Comparison of ENCODE assay signal across 2 cellular contexts in genomic region chr20:35837577-35838195, GRCh38.
A peak's percentile ranks its signal among the peaks of the same experiment; 100 is the strongest.
TF ChIP-seq lines count a peak whose summit lies in the region.

No MANE protein-coding gene starts in this region.

TF ChIP-seq in IMR-90, 13 proteins besides CTCF, POLR2A, EP300 and RAD21:
- TF ChIP-seq ELK1 (IDR thresholded peaks at IDR 0.05; ENCODE audit: borderline replicate concordance, low read depth, low read length) = no peak

TF ChIP-seq in K562, 482 proteins besides CTCF, POLR2A, EP300 and RAD21:
- TF ChIP-seq ZNF583 (CRISPR knock-in tag; IDR thresholded peaks at IDR 0.05) (no peak), SPI1 (IDR thresholded peaks at IDR 0.05; ENCODE audit: borderline replicate concordance, low read depth, low read length) (peak; percentile 73), IFI16 (CRISPR knock-in tag; IDR thresholded peaks at IDR 0.05) (no peak), PTRF (tag; IDR thresholded peaks at IDR 0.05) (no peak), ZNF217 (CRISPR knock-in tag; IDR thresholded peaks at IDR 0.05) (no peak), HDAC6 (IDR thresholded peaks at IDR 0.05; ENCODE audit: low read depth, low read length) (no peak), ZBTB40 (IDR thresholded peaks at IDR 0.05) (peak; percentile 84), ZBTB40 (CRISPR knock-in tag; IDR thresholded peaks at IDR 0.05) (no peak), CREB3 (tag; conservative IDR thresholded peaks at IDR 0.05; ENCODE audit: low read depth) (no peak), VEZF1 (CRISPR knock-in tag; IDR thresholded peaks at IDR 0.05) (no peak), ZNF212 (CRISPR knock-in tag; IDR thresholded peaks at IDR 0.05) (no peak), NFE2 (IDR thresholded peaks at IDR 0.05; ENCODE audit: low read depth) (peak; percentile 30; the same call in 1 of the 2 replicates), ZNF644 (tag; IDR thresholded peaks at IDR 0.05; ENCODE audit: low read depth) (no peak), SNRNP70 (optimal IDR thresholded peaks at IDR 0.05; ENCODE audit: low read depth, low read length) (no peak), LCOR (CRISPR knock-in tag; IDR thresholded peaks at IDR 0.05) (no peak)
